8 cellular contexts compared by ENCODE assay signal in the genomic region with DNA sequence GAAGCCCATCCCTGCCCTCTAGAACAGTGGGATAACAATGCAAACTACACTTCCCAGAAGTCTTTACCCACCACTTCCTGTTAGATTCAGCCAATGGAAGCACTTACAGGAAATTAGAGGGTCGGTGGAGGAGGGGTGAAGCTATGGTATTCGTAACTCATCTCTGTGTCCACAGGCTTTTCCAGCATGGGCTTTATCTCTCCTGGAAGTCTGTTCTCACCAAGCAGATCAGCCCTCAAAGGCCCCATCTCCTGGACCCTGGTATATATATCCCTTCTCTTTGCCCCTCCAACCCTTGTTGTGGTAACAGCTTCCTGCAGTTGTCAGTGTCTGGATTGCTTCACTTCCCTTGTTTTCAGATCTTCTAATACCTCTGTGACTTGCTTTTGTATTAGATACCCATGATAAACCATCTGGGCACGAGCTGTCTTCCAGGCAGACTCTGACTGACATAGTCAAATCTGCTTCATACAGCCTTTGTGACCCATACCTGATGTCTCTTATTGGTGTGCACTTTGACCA.
DNase-seq lines count a peak whose midpoint lies in the region; ATAC-seq and TF ChIP-seq lines count a peak whose summit lies in the region.

No MANE protein-coding gene starts in this region.

- no peaks in the 10 kb centered on the region for H3K9me2 ChIP-seq in Karpas-422 (replicated peaks; ENCODE audit: insufficient read depth, low read length)

- H3K27ac Mint-ChIP-seq in CD4-positive, CD25-positive, alpha-beta regulatory T cell, result peak overlapping the region; percentile 44 to 94 (median 82)
- peak overlapping the region; percentile 35 for H3K27ac Mint-ChIP-seq in T-helper 2 cell treated with Interferon-gamma antibody and Interleukin-4, amounts not matched to agents 5 μg/mL and 100 μg/mL, for 36 hours

- no peak for TF ChIP-seq CTCF in neutrophil (IDR thresholded peaks at IDR 0.05)

- peak overlapping the region; percentile 98 for H2AFZ ChIP-seq in Karpas-422 (ENCODE audit: low read length)

- peak overlapping the region; percentile 72 for H3K4me3 ChIP-seq in CD4-positive, CD25-positive, alpha-beta regulatory T cell (ENCODE audit: low read depth, low read length)
- H3K4me3 ChIP-seq in Karpas-422 (ENCODE audit: low read length) (peak overlapping the region; percentile 67), neutrophil (ENCODE audit: low read depth in 1 of 2, low read length in 1 of 2) (peak overlapping the region; percentile 40 to 50)

- H3K9me3 Mint-ChIP-seq in CD4-positive, CD25-positive, alpha-beta regulatory T cell, result peaks cover 0 to 6% (median 0%) of the 10 kb centered on the region in 7 donors
- H3K9me3 Mint-ChIP-seq in T-helper 2 cell treated with Interferon-gamma antibody and Interleukin-4, amounts not matched to agents 5 μg/mL and 100 μg/mL, for 36 hours, result peaks cover 9% of the 10 kb centered on the region

- H3K36me3 Mint-ChIP-seq in CD4-positive, CD25-positive, alpha-beta regulatory T cell, result no peaks in the 10 kb centered on the region
- H3K36me3 Mint-ChIP-seq in T-helper 2 cell treated with Interferon-gamma antibody and Interleukin-4, amounts not matched to agents 5 μg/mL and 100 μg/mL, for 36 hours (ENCODE audit: low read depth), result no peaks in the 10 kb centered on the region

- H3K4me1 ChIP-seq in CD4-positive, CD25-positive, alpha-beta regulatory T cell (ENCODE audit: control insufficient read depth, insufficient read depth, low read length, poor library complexity, severe bottlenecking), result no peaks in the 10 kb centered on the region
- H3K4me1 ChIP-seq in Karpas-422 (ENCODE audit: low read length) (peaks cover 7% of the 10 kb centered on the region), neutrophil (ENCODE audit: control insufficient read depth in 1 of 2, insufficient read depth in 1 of 2, low read depth in 1 of 2, low read length in 1 of 2) (peaks cover 6 to 11% of the 10 kb centered on the region in 2 experiments)

- no peaks in the 10 kb centered on the region for H3K36me3 ChIP-seq in CD4-positive, CD25-positive, alpha-beta regulatory T cell (ENCODE audit: control insufficient read depth, insufficient read depth, low read length)
- no peaks in the 10 kb centered on the region for H3K36me3 ChIP-seq in Karpas-422 (ENCODE audit: insufficient read depth, low read length)
- H3K36me3 ChIP-seq in neutrophil, result no peaks in the 10 kb centered on the region

- H4K20me1 ChIP-seq in Karpas-422 (ENCODE audit: insufficient read depth, low read depth, low read length), result no peaks in the 10 kb centered on the region

- peak overlapping the region; percentile 52 to 89 (median 82) for H3K4me3 Mint-ChIP-seq in CD4-positive, CD25-positive, alpha-beta regulatory T cell
- H3K4me3 Mint-ChIP-seq in T-helper 2 cell treated with Interferon-gamma antibody and Interleukin-4, amounts not matched to agents 5 μg/mL and 100 μg/mL, for 36 hours, result peak overlapping the region; percentile 80

- H3K9ac ChIP-seq in Karpas-422 (ENCODE audit: low read length), result peak overlapping the region; percentile 61

- peak overlapping the region; percentile 78 for H3K4me2 ChIP-seq in Karpas-422 (ENCODE audit: low read depth, low read length, poor library complexity, severe bottlenecking)

- H3K27ac ChIP-seq in CD4-positive, CD25-positive, alpha-beta regulatory T cell (ENCODE audit: insufficient read depth, low read length, poor library complexity, severe bottlenecking), result no peak overlapping the region
- no peak overlapping the region for H3K27ac ChIP-seq in Karpas-422 (ENCODE audit: low read length)
- peak overlapping the region; percentile 11 for H3K27ac ChIP-seq in neutrophil

- DNase-seq in CD4-positive, CD25-positive, alpha-beta regulatory T cell, result peak in 2 of 3 donors; percentile 32 to 48
- DNase-seq in Karpas-422, result peak; percentile 72
- DNase-seq in T-helper 2 cell treated with Interferon-gamma antibody and Interleukin-4, amounts not matched to agents 5 μg/mL and 100 μg/mL, for 36 hours (ENCODE audit: low spot score), result no peak
- peak; percentile 11 for DNase-seq in glomerular visceral epithelial cell (ENCODE audit: extremely low spot score)
- DNase-seq in effector CD8-positive, alpha-beta T cell (lab: John Stamatoyannopoulos, UW), result no peak
- DNase-seq in activated effector memory CD4-positive, alpha-beta T cell treated with anti-CD3 and anti-CD28 coated beads, Interleukin-2, amount 50 U/mL, for 16 hours, result no peak

- H3K9me3 ChIP-seq in CD4-positive, CD25-positive, alpha-beta regulatory T cell (ENCODE audit: control insufficient read depth in 2 of 2, low read length in 2 of 2), result no peaks in the 10 kb centered on the region
- H3K9me3 ChIP-seq in Karpas-422 (ENCODE audit: low read length) (no peaks in the 10 kb centered on the region), neutrophil (no peaks in the 10 kb centered on the region)

- ATAC-seq in CD4-positive, CD25-positive, alpha-beta regulatory T cell (ENCODE audit: low read depth in 2 of 2), result peak; percentile 46 to 70
- peak; percentile 80 for ATAC-seq in GM18909 (IDR thresholded peaks at IDR 0.05; ENCODE audit: poor library complexity, unreplicated experiment)

- peaks cover 0 to 20% (median 2%) of the 10 kb centered on the region in 4 donors for H3K4me1 Mint-ChIP-seq in CD4-positive, CD25-positive, alpha-beta regulatory T cell
- H3K4me1 Mint-ChIP-seq in T-helper 2 cell treated with Interferon-gamma antibody and Interleukin-4, amounts not matched to agents 5 μg/mL and 100 μg/mL, for 36 hours (ENCODE audit: low read depth), result peaks cover 4% of the 10 kb centered on the region

- no peaks in the 10 kb centered on the region for H3K79me2 ChIP-seq in Karpas-422 (ENCODE audit: low read length)

- H3K27me3 Mint-ChIP-seq in CD4-positive, CD25-positive, alpha-beta regulatory T cell, result peaks cover 4% of the 10 kb centered on the region
- H3K27me3 Mint-ChIP-seq in T-helper 2 cell treated with Interferon-gamma antibody and Interleukin-4, amounts not matched to agents 5 μg/mL and 100 μg/mL, for 36 hours (ENCODE audit: low read depth), result no peaks in the 10 kb centered on the region

- no peaks in the 10 kb centered on the region for H3K27me3 ChIP-seq in CD4-positive, CD25-positive, alpha-beta regulatory T cell (ENCODE audit: control insufficient read depth, insufficient read depth, low read length)
- H3K27me3 ChIP-seq in Karpas-422 (ENCODE audit: low read length) (no peaks in the 10 kb centered on the region), neutrophil (no peaks in the 10 kb centered on the region)

Comparison
In these comparisons a context has a peak if more than half of its experiments do, and no peak if none do; other contexts are left out.
1. DNase-seq: peak in CD4-positive, CD25-positive, alpha-beta regulatory T cell (2 of 3), Karpas-422 (single experiment) and glomerular visceral epithelial cell (single experiment); none in T-helper 2 cell treated with Interferon-gamma antibody and Interleukin-4, amounts not matched to agents 5 μg/mL and 100 μg/mL, for 36 hours (single experiment), effector CD8-positive, alpha-beta T cell (single experiment) and activated effector memory CD4-positive, alpha-beta T cell treated with anti-CD3 and anti-CD28 coated beads, Interleukin-2, amount 50 U/mL, for 16 hours (single experiment).
2. Peak in every context shown above with its lines, with median percentiles within 50 percentile points of each other: H3K4me3 ChIP-seq.